In the genomic region with DNA sequence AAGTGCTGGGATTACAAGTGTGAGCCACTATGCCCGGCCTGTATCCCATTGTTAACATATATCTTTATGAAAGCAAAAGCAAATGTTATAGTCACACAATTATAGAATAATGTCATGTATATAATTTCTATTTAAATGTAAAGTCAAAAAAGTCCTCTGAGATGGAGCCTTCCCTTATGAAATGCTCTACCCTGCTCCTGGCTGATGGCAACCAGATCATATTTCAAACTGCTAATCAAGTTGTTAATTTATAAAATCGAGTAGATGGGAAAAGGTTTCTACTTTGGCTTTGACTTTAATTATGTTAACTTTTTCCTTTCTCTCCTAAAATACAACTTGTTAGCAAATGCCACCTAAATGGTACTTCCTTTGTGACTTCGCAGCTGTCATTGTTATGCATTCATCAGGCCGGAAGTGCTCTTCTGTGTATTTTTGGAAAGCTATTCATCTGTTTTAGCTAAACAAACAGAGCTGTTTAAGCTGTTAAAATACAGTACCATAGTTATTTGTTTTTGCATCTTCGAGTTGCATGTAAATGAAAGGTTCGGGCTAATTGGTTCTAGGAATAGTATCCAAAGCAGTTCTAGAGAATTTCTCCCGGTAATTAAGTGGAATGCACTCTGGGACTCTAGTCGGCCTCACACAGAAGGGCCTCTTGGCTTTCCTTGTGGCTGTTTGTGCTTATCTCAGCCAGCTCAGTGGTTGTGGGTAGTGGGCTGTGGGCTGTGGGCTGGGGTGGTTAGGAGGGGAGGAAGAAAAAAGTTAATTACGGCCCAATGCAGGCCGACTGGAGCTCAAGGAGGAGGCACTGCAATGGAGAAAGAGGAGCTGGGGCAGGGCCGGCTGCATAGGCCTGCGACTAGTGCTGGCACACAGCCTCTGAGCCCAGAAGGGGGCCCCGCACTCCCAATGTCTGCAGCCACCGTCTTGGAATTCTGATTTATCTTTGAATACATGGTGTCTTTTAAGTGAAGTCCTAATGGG, we compare ENCODE assay signal across 1 cellular context.
TF ChIP-seq lines count a peak whose summit lies in the region.

No MANE protein-coding gene starts in this region.

TF ChIP-seq in WTC11, 78 proteins besides CTCF, POLR2A, EP300 and RAD21 (continued from another document):
- TF ChIP-seq, protein P1, sequence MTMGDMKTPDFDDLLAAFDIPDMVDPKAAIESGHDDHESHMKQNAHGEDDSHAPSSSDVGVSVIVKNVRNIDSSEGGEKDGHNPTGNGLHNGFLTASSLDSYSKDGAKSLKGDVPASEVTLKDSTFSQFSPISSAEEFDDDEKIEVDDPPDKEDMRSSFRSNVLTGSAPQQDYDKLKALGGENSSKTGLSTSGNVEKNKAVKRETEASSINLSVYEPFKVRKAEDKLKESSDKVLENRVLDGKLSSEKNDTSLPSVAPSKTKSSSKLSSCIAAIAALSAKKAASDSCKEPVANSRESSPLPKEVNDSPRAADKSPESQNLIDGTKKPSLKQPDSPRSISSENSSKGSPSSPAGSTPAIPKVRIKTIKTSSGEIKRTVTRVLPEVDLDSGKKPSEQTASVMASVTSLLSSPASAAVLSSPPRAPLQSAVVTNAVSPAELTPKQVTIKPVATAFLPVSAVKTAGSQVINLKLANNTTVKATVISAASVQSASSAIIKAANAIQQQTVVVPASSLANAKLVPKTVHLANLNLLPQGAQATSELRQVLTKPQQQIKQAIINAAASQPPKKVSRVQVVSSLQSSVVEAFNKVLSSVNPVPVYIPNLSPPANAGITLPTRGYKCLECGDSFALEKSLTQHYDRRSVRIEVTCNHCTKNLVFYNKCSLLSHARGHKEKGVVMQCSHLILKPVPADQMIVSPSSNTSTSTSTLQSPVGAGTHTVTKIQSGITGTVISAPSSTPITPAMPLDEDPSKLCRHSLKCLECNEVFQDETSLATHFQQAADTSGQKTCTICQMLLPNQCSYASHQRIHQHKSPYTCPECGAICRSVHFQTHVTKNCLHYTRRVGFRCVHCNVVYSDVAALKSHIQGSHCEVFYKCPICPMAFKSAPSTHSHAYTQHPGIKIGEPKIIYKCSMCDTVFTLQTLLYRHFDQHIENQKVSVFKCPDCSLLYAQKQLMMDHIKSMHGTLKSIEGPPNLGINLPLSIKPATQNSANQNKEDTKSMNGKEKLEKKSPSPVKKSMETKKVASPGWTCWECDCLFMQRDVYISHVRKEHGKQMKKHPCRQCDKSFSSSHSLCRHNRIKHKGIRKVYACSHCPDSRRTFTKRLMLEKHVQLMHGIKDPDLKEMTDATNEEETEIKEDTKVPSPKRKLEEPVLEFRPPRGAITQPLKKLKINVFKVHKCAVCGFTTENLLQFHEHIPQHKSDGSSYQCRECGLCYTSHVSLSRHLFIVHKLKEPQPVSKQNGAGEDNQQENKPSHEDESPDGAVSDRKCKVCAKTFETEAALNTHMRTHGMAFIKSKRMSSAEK (CRISPR knock-in tag; IDR thresholded peaks at IDR 0.05; ENCODE audit: borderline replicate concordance): 0 out of 2 replicates have a peak, but pooled peaks have one; percentile 44
- TF ChIP-seq, protein P2, sequence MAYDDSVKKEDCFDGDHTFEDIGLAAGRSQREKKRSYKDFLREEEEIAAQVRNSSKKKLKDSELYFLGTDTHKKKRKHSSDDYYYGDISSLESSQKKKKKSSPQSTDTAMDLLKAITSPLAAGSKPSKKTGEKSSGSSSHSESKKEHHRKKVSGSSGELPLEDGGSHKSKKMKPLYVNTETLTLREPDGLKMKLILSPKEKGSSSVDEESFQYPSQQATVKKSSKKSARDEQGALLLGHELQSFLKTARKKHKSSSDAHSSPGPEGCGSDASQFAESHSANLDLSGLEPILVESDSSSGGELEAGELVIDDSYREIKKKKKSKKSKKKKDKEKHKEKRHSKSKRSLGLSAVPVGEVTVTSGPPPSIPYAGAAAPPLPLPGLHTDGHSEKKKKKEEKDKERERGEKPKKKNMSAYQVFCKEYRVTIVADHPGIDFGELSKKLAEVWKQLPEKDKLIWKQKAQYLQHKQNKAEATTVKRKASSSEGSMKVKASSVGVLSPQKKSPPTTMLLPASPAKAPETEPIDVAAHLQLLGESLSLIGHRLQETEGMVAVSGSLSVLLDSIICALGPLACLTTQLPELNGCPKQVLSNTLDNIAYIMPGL (CRISPR knock-in tag; IDR thresholded peaks at IDR 0.05): no peak
- TF ChIP-seq, protein P3, sequence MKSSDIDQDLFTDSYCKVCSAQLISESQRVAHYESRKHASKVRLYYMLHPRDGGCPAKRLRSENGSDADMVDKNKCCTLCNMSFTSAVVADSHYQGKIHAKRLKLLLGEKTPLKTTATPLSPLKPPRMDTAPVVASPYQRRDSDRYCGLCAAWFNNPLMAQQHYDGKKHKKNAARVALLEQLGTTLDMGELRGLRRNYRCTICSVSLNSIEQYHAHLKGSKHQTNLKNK (CRISPR knock-in tag; IDR thresholded peaks at IDR 0.05): peak; percentile 95
- TF ChIP-seq RORB (CRISPR knock-in tag; IDR thresholded peaks at IDR 0.05) (no peak), ETV6 (CRISPR knock-in tag; IDR thresholded peaks at IDR 0.05) (peak; percentile 51; the same call in 1 of the 2 replicates)
- TF ChIP-seq, protein P4, sequence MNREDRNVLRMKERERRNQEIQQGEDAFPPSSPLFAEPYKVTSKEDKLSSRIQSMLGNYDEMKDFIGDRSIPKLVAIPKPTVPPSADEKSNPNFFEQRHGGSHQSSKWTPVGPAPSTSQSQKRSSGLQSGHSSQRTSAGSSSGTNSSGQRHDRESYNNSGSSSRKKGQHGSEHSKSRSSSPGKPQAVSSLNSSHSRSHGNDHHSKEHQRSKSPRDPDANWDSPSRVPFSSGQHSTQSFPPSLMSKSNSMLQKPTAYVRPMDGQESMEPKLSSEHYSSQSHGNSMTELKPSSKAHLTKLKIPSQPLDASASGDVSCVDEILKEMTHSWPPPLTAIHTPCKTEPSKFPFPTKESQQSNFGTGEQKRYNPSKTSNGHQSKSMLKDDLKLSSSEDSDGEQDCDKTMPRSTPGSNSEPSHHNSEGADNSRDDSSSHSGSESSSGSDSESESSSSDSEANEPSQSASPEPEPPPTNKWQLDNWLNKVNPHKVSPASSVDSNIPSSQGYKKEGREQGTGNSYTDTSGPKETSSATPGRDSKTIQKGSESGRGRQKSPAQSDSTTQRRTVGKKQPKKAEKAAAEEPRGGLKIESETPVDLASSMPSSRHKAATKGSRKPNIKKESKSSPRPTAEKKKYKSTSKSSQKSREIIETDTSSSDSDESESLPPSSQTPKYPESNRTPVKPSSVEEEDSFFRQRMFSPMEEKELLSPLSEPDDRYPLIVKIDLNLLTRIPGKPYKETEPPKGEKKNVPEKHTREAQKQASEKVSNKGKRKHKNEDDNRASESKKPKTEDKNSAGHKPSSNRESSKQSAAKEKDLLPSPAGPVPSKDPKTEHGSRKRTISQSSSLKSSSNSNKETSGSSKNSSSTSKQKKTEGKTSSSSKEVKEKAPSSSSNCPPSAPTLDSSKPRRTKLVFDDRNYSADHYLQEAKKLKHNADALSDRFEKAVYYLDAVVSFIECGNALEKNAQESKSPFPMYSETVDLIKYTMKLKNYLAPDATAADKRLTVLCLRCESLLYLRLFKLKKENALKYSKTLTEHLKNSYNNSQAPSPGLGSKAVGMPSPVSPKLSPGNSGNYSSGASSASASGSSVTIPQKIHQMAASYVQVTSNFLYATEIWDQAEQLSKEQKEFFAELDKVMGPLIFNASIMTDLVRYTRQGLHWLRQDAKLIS (CRISPR knock-in tag; IDR thresholded peaks at IDR 0.05; ENCODE audit: borderline replicate concordance): no peak
TF ChIP-seq in WTC11: peak in this region for 8.
